Comparison of ENCODE assay signal across 8 cellular contexts in the genomic region with DNA sequence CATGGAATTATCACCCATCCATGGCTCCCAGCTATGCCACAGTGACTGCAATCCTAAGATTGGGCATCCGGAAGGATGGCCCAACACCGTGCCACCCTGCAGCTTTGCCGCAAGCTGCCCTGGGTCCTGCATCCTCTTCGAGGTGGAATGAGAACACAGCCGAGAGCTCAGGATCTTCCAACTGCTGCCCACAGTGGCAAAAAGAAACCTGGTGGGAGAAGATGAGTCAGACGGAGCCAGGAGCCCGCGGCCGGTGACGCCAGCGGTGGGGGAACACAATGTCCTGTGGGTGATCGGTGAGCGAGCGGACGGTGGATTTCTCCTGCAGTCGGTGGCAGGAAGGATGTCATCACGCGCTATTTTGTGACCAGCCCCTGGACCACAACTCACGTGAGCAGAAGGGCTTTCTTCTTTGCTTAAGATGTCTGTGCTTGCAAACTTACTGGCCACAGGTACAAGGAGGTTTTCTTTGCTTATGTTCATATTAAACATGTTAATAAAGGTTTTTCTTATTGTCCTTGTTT. TPM values are rescaled to one million over a fixed set of nuclear protein-coding genes. Genes with fewer than 3 reads are reported as not detected.
DNase-seq lines count a peak whose midpoint lies in the region; ATAC-seq, FAIRE-seq and TF ChIP-seq lines count a peak whose summit lies in the region.

No MANE protein-coding gene starts in this region.

- H3K4me1 Mint-ChIP-seq in activated T-helper 2 cell treated with anti-CD3 and anti-CD28 coated beads, Interferon-gamma antibody, Interleukin-2, Interleukin-4, amounts not matched to agents 10 μg/mL and 5 μg/mL and 100 μg/mL, durations not matched to agents 14 hours and 24 hours and 36 hours (ENCODE audit: low read depth) = peaks cover 61% of the 10 kb centered on the region

- H3K9me3 Mint-ChIP-seq in activated T-helper 2 cell treated with anti-CD3 and anti-CD28 coated beads, Interferon-gamma antibody, Interleukin-2, Interleukin-4, amounts not matched to agents 10 μg/mL and 5 μg/mL and 100 μg/mL, durations not matched to agents 14 hours and 24 hours and 36 hours = no peaks in the 10 kb centered on the region

- H3K4me1 ChIP-seq in Peyer's patch (peaks cover 3 to 67% (median 32%) of the 10 kb centered on the region in 4 donors), sigmoid colon (peaks cover 0 to 59% (median 51%) of the 10 kb centered on the region in 4 donors), aorta (ENCODE audit: control insufficient read depth in 1 of 2, insufficient read depth in 2 of 2, low read length in 2 of 2) (no peaks in the 10 kb centered on the region)

- H3K27me3 ChIP-seq in Peyer's patch = no peaks in the 10 kb centered on the region
- no peaks in the 10 kb centered on the region for H3K27me3 ChIP-seq in sigmoid colon
- no peaks in the 10 kb centered on the region for H3K27me3 ChIP-seq in aorta (ENCODE audit: control insufficient read depth in 1 of 2, insufficient read depth in 2 of 2, low read length in 1 of 2)

- peak; percentile 93 to 99 (median 99) for TF ChIP-seq EP300 in sigmoid colon (IDR thresholded peaks at IDR 0.05)

- WGBS in sigmoid colon, 2 donors = 29 to 37% methylated on average over 19 of the region's 19 CpGs
- 73 to 76% methylated on average over 19 of the region's 19 CpGs for WGBS in aorta, 2 donors

- ATAC-seq in GM21528 (IDR thresholded peaks at IDR 0.05; ENCODE audit: low FRiP score, unreplicated experiment) (peak; percentile 14), aorta (ENCODE audit: low FRiP score) (peak; percentile 4)

- DNase-seq in AML-193 (lab: John Stamatoyannopoulos, UW) = peak; percentile 91 to 92
- peak; percentile 86 to 98 (median 98) for DNase-seq in Peyer's patch
- DNase-seq in activated T-helper 2 cell treated with anti-CD3 and anti-CD28 coated beads, Interferon-gamma antibody, Interleukin-2, Interleukin-4, amounts not matched to agents 10 μg/mL and 5 μg/mL and 100 μg/mL, durations not matched to agents 14 hours and 24 hours and 36 hours (ENCODE audit: low spot score) = peak; percentile 85
- peak; percentile 95 to 96 for DNase-seq in foreskin fibroblast
- DNase-seq in sigmoid colon = peak; percentile 97
- DNase-seq in aorta = peak; percentile 89 to 95
- DNase-seq in D721Med (ENCODE audit: insufficient read length, low spot score) = no peak

- no peaks in the 10 kb centered on the region for H3K9me3 ChIP-seq in Peyer's patch
- no peaks in the 10 kb centered on the region for H3K9me3 ChIP-seq in sigmoid colon
- no peaks in the 10 kb centered on the region for H3K9me3 ChIP-seq in aorta (ENCODE audit: control insufficient read depth, low read length)

- FAIRE-seq in D721Med (lab: Jason Lieb, UNC) = no peak

- peak overlapping the region; percentile 89 for H3K4me3 Mint-ChIP-seq in activated T-helper 2 cell treated with anti-CD3 and anti-CD28 coated beads, Interferon-gamma antibody, Interleukin-2, Interleukin-4, amounts not matched to agents 10 μg/mL and 5 μg/mL and 100 μg/mL, durations not matched to agents 14 hours and 24 hours and 36 hours (ENCODE audit: low read depth)

- H3K27ac ChIP-seq in Peyer's patch (peak overlapping the region; percentile 98 to 100 (median 99)), sigmoid colon (peak overlapping the region; percentile 79 to 86 (median 84)), aorta (ENCODE audit: low read depth in 1 of 2, low read length in 2 of 2) (no peak overlapping the region)

- H3K4me3 ChIP-seq in Peyer's patch = peak overlapping the region; percentile 45 to 66 (median 52)
- peak overlapping the region; percentile 33 to 51 for H3K4me3 ChIP-seq in foreskin fibroblast (ENCODE audit: low read depth in 1 of 2, low read length in 2 of 2)
- peak overlapping the region; percentile 11 to 52 (median 45) for H3K4me3 ChIP-seq in sigmoid colon
- H3K4me3 ChIP-seq in aorta (ENCODE audit: low read length in 2 of 2) = no peak overlapping the region

- peaks cover 10% of the 10 kb centered on the region for H3K36me3 Mint-ChIP-seq in activated T-helper 2 cell treated with anti-CD3 and anti-CD28 coated beads, Interferon-gamma antibody, Interleukin-2, Interleukin-4, amounts not matched to agents 10 μg/mL and 5 μg/mL and 100 μg/mL, durations not matched to agents 14 hours and 24 hours and 36 hours (ENCODE audit: low read depth)

- TF ChIP-seq POLR2A in Peyer's patch (IDR thresholded peaks at IDR 0.05) (peak; percentile 10 to 68), sigmoid colon (IDR thresholded peaks at IDR 0.05) (peak; percentile 18 to 21)

- peak overlapping the region; percentile 100 for H3K27ac Mint-ChIP-seq in activated T-helper 2 cell treated with anti-CD3 and anti-CD28 coated beads, Interferon-gamma antibody, Interleukin-2, Interleukin-4, amounts not matched to agents 10 μg/mL and 5 μg/mL and 100 μg/mL, durations not matched to agents 14 hours and 24 hours and 36 hours

- TF ChIP-seq CTCF in Peyer's patch (IDR thresholded peaks at IDR 0.05) = no peak
- no peak for TF ChIP-seq CTCF in foreskin fibroblast (IDR thresholded peaks at IDR 0.05; ENCODE audit: low read depth, low read length)
- no peak for TF ChIP-seq CTCF in sigmoid colon (IDR thresholded peaks at IDR 0.05)
- no peak for TF ChIP-seq CTCF in D721Med (IDR thresholded peaks at IDR 0.05; ENCODE audit: insufficient read depth, missing control alignments)

- H3K27me3 Mint-ChIP-seq in activated T-helper 2 cell treated with anti-CD3 and anti-CD28 coated beads, Interferon-gamma antibody, Interleukin-2, Interleukin-4, amounts not matched to agents 10 μg/mL and 5 μg/mL and 100 μg/mL, durations not matched to agents 14 hours and 24 hours and 36 hours (ENCODE audit: low read depth) = no peaks in the 10 kb centered on the region

- intact Hi-C loops in activated T-helper 2 cell treated with anti-CD3 and anti-CD28 coated beads, Interferon-gamma antibody, Interleukin-2, Interleukin-4, amounts not matched to agents 10 μg/mL and 5 μg/mL and 100 μg/mL, durations not matched to agents 14 hours and 24 hours and 36 hours (cut with micrococcal nuclease) = loop anchor here (1.0 kb wide), 1 partner anchor 24 kb away; no protein-coding TSS in a partner anchor
- intact Hi-C loops in sigmoid colon (cut with DNase I) = loop anchor here (5.0 kb wide), 2 partner anchors 35 to 155 kb away; a partner anchor contains a TSS
- intact Hi-C loops in aorta (cut with DNase I) = no loop called here

- H3K36me3 ChIP-seq in Peyer's patch (no peaks in the 10 kb centered on the region), sigmoid colon (no peaks in the 10 kb centered on the region), aorta (ENCODE audit: control insufficient read depth in 1 of 2, insufficient read depth in 2 of 2, low read length in 1 of 2) (no peaks in the 10 kb centered on the region)

RNA-seq across cellular contexts. Expression of a gene that starts 20.1 kb away (rescaled TPM):
- 10 to 100 TPM in 3 of 4 donors, not detected in 1; 11.6 to 15.4 (median 15.2) TPM for total RNA-seq in Peyer's patch
- 345 and 351 TPM in 2 replicates for total RNA-seq in activated T-helper 2 cell treated with anti-CD3 and anti-CD28 coated beads, Interferon-gamma antibody, Interleukin-2, Interleukin-4, amounts not matched to agents 10 μg/mL and 5 μg/mL and 100 μg/mL, durations not matched to agents 14 hours and 24 hours and 36 hours
- 1 to 10 TPM in 2 of 4 donors, not detected in 2; 2.8 to 4.3 TPM for total RNA-seq in sigmoid colon
- 10 to 100 TPM in 1 of 3 donors, 1 to 10 TPM in 1, under 1 TPM in 1; 0.60 to 38.3 (median 4.6) TPM for polyA plus RNA-seq in sigmoid colon
- total RNA-seq in aorta = 1 to 10 TPM; 2.6 to 3.4 TPM
- under 1 TPM; 0.33 to 0.75 TPM for polyA plus RNA-seq in aorta

RNA-seq across cellular contexts. Expression of a gene that starts 23.8 kb away (rescaled TPM):
- total RNA-seq in Peyer's patch (100 to 1,000 TPM; 148 to 232 (median 215) TPM), sigmoid colon (10 to 100 TPM; 45.1 to 61.2 (median 48.9) TPM), aorta (100 to 1,000 TPM; 130 to 153 TPM)
- 139 and 151 TPM in 2 replicates for total RNA-seq in activated T-helper 2 cell treated with anti-CD3 and anti-CD28 coated beads, Interferon-gamma antibody, Interleukin-2, Interleukin-4, amounts not matched to agents 10 μg/mL and 5 μg/mL and 100 μg/mL, durations not matched to agents 14 hours and 24 hours and 36 hours
- polyA plus RNA-seq in sigmoid colon (100 to 1,000 TPM in 1 of 3 donors, 10 to 100 TPM in 2; 55.9 to 142 (median 86.2) TPM), aorta (10 to 100 TPM; 39.9 to 73.4 TPM)

RNA-seq across cellular contexts. Expression of a gene that starts 36.2 kb away (rescaled TPM):
- total RNA-seq in Peyer's patch = 100 to 1,000 TPM in 2 of 4 donors, 10 to 100 TPM in 2; 10.7 to 258 (median 94.5) TPM
- 2.7 and 3.7 TPM in 2 replicates for total RNA-seq in activated T-helper 2 cell treated with anti-CD3 and anti-CD28 coated beads, Interferon-gamma antibody, Interleukin-2, Interleukin-4, amounts not matched to agents 10 μg/mL and 5 μg/mL and 100 μg/mL, durations not matched to agents 14 hours and 24 hours and 36 hours
- 10 to 100 TPM in 2 of 4 donors, 1 to 10 TPM in 2; 8.4 to 56.9 (median 10.5) TPM for total RNA-seq in sigmoid colon
- polyA plus RNA-seq in sigmoid colon = 100 to 1,000 TPM in 1 of 3 donors, 10 to 100 TPM in 2; 64.3 to 105 (median 80.8) TPM
- total RNA-seq in aorta = 10 to 100 TPM in 1 of 2 donors, 1 to 10 TPM in 1; 9.9 to 15.8 TPM
- 10 to 100 TPM in 1 of 2 donors, 1 to 10 TPM in 1; 4.5 to 22.5 TPM for polyA plus RNA-seq in aorta

Comparison
In these comparisons a context has a peak if more than half of its experiments do, and no peak if none do; other contexts are left out.
1. H3K27ac ChIP-seq: peak in Peyer's patch (4 of 4) and sigmoid colon (4 of 4); none in aorta (0 of 2).
2. H3K4me3 ChIP-seq: peak in Peyer's patch (4 of 4), foreskin fibroblast (2 of 2) and sigmoid colon (4 of 4); none in aorta (0 of 2).
3. RNA of a gene that starts 20.1 kb away (total RNA-seq): 345 to 351 TPM in activated T-helper 2 cell treated with anti-CD3 and anti-CD28 coated beads, Interferon-gamma antibody, Interleukin-2, Interleukin-4, amounts not matched to agents 10 μg/mL and 5 μg/mL and 100 μg/mL, durations not matched to agents 14 hours and 24 hours and 36 hours; 11.6 to 15.4 TPM in Peyer's patch, 2.6 to 3.4 TPM in aorta and 2.8 to 4.3 TPM in sigmoid colon; every median in the first group is over 10 times any median in the second.
4. intact Hi-C loops: an anchor here in activated T-helper 2 cell treated with anti-CD3 and anti-CD28 coated beads, Interferon-gamma antibody, Interleukin-2, Interleukin-4, amounts not matched to agents 10 μg/mL and 5 μg/mL and 100 μg/mL, durations not matched to agents 14 hours and 24 hours and 36 hours (1.0 kb wide) and sigmoid colon (5.0 kb wide); none called in aorta.